Comparison of ENCODE assay signal across 2 cellular contexts in genomic region chr5:172550096-172550765, GRCh38.
TF ChIP-seq lines count a peak whose summit lies in the region.

No MANE protein-coding gene starts in this region.

TF ChIP-seq in liver, 16 proteins besides CTCF, POLR2A, EP300 and RAD21:
- TF ChIP-seq HNF4G (IDR thresholded peaks at IDR 0.05): no peak
- TF ChIP-seq SP1 (IDR thresholded peaks at IDR 0.05): peak; percentile 22
- no peak for TF ChIP-seq FOXA2 (IDR thresholded peaks at IDR 0.05)
- TF ChIP-seq RXRA (IDR thresholded peaks at IDR 0.05): peak in 1 of 2 donors; percentile 23
- no peak for TF ChIP-seq HNF4A (conservative IDR thresholded peaks at IDR 0.05)
- TF ChIP-seq TAF1 (conservative IDR thresholded peaks at IDR 0.05): no peak
- TF ChIP-seq JUND (IDR thresholded peaks at IDR 0.05): no peak
- no peak for TF ChIP-seq GABPA (IDR thresholded peaks at IDR 0.05 in 1 of 2, conservative IDR thresholded peaks at IDR 0.05 in 1 of 2)
- TF ChIP-seq ATF3 (IDR thresholded peaks at IDR 0.05): no peak
- TF ChIP-seq YY1 (IDR thresholded peaks at IDR 0.05): no peak
- TF ChIP-seq, protein P1, sequence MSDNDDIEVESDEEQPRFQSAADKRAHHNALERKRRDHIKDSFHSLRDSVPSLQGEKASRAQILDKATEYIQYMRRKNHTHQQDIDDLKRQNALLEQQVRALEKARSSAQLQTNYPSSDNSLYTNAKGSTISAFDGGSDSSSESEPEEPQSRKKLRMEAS (IDR thresholded peaks at IDR 0.05): no peak
- peak; percentile 83 for TF ChIP-seq NR2F2 (IDR thresholded peaks at IDR 0.05)
- TF ChIP-seq, protein P2, sequence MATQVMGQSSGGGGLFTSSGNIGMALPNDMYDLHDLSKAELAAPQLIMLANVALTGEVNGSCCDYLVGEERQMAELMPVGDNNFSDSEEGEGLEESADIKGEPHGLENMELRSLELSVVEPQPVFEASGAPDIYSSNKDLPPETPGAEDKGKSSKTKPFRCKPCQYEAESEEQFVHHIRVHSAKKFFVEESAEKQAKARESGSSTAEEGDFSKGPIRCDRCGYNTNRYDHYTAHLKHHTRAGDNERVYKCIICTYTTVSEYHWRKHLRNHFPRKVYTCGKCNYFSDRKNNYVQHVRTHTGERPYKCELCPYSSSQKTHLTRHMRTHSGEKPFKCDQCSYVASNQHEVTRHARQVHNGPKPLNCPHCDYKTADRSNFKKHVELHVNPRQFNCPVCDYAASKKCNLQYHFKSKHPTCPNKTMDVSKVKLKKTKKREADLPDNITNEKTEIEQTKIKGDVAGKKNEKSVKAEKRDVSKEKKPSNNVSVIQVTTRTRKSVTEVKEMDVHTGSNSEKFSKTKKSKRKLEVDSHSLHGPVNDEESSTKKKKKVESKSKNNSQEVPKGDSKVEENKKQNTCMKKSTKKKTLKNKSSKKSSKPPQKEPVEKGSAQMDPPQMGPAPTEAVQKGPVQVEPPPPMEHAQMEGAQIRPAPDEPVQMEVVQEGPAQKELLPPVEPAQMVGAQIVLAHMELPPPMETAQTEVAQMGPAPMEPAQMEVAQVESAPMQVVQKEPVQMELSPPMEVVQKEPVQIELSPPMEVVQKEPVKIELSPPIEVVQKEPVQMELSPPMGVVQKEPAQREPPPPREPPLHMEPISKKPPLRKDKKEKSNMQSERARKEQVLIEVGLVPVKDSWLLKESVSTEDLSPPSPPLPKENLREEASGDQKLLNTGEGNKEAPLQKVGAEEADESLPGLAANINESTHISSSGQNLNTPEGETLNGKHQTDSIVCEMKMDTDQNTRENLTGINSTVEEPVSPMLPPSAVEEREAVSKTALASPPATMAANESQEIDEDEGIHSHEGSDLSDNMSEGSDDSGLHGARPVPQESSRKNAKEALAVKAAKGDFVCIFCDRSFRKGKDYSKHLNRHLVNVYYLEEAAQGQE (IDR thresholded peaks at IDR 0.05): no peak
- TF ChIP-seq FOXA1 (IDR thresholded peaks at IDR 0.05): no peak

TF ChIP-seq in HepG2, 621 proteins besides CTCF, POLR2A, EP300 and RAD21:
- TF ChIP-seq PAXIP1 (CRISPR knock-in tag; conservative IDR thresholded peaks at IDR 0.05): no peak
- no peak for TF ChIP-seq ZNF225 (CRISPR knock-in tag; IDR thresholded peaks at IDR 0.05)
- TF ChIP-seq ZNF121 (CRISPR knock-in tag; IDR thresholded peaks at IDR 0.05): no peak
- no peak for TF ChIP-seq RARG (CRISPR knock-in tag; IDR thresholded peaks at IDR 0.05; ENCODE audit: low read depth)
- no peak for TF ChIP-seq SNRNP70 (IDR thresholded peaks at IDR 0.05; ENCODE audit: low read depth, low read length)
- no peak for TF ChIP-seq KDM5A (IDR thresholded peaks at IDR 0.05; ENCODE audit: borderline replicate concordance, low read length)
- TF ChIP-seq REPIN1 (CRISPR knock-in tag; IDR thresholded peaks at IDR 0.05; ENCODE audit: borderline replicate concordance, low read depth): no peak
- no peak for TF ChIP-seq FOXK1 (CRISPR knock-in tag; IDR thresholded peaks at IDR 0.05; ENCODE audit: borderline replicate concordance, low read depth)
- TF ChIP-seq ZNF614 (CRISPR knock-in tag; IDR thresholded peaks at IDR 0.05; ENCODE audit: borderline replicate concordance): no peak
- no peak for TF ChIP-seq TEAD2 (CRISPR knock-in tag; IDR thresholded peaks at IDR 0.05)
- TF ChIP-seq, protein P3, sequence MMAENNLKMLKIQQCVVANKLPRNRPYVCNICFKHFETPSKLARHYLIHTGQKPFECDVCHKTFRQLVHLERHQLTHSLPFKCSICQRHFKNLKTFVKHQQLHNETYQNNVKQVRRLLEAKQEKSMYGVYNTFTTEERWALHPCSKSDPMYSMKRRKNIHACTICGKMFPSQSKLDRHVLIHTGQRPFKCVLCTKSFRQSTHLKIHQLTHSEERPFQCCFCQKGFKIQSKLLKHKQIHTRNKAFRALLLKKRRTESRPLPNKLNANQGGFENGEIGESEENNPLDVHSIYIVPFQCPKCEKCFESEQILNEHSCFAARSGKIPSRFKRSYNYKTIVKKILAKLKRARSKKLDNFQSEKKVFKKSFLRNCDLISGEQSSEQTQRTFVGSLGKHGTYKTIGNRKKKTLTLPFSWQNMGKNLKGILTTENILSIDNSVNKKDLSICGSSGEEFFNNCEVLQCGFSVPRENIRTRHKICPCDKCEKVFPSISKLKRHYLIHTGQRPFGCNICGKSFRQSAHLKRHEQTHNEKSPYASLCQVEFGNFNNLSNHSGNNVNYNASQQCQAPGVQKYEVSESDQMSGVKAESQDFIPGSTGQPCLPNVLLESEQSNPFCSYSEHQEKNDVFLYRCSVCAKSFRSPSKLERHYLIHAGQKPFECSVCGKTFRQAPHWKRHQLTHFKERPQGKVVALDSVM (CRISPR knock-in tag; IDR thresholded peaks at IDR 0.05): no peak
- TF ChIP-seq ZNF143 (CRISPR knock-in tag; IDR thresholded peaks at IDR 0.05): no peak
- no peak for TF ChIP-seq ASH2L (IDR thresholded peaks at IDR 0.05; ENCODE audit: insufficient read length, low read depth, low read length)
